8 cellular contexts compared by ENCODE assay signal in the genomic region with DNA sequence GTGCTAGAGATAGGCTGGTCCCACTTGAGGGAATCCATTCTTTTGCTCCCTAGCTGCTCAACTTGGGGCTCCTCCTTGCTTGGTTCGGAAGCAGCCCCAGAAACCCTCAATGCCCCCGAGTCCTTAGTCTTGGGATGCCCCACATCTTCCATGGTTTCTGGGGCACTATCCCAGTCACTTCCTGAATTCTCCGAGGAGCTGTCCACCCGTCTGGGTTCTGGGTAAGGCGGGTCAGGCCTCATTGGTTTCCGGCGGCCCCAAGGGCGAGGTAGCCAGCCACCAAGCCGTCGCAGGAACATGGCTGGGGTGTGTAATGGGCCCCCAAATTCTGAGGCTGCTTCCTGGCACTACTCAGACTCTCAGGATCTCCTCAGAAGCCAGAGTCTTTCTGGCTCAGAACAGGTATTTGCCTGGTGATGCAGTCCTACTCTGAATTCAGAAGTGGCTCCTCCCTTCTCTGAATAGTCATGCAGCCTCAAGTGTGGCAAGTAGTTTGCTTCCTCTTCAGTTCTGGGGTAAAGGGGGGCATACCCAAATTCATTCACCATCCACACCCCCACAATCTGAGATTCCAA.
DNase-seq lines count a peak whose midpoint lies in the region; ATAC-seq lines count a peak whose summit lies in the region.

No MANE protein-coding gene starts in this region.

- H3K9me3 ChIP-seq in HUES6 (ENCODE audit: control insufficient read depth, insufficient read depth, low read depth, low read length): no peaks in the 10 kb centered on the region

- peaks cover 78% of the 10 kb centered on the region for H3K4me1 Mint-ChIP-seq in activated naive CD8-positive, alpha-beta T cell treated with anti-CD3 and anti-CD28 coated beads, Interleukin-2, amount 50 U/mL, for 24 hours
- peaks cover 83% of the 10 kb centered on the region for H3K4me1 Mint-ChIP-seq in stimulated activated effector memory CD8-positive, alpha-beta T cell treated with anti-CD3 and anti-CD28 coated beads, Interleukin-12 subunit alpha, Interleukin-12 subunit beta, amount 100 ng/mL, for 72 hours

- peaks cover 21% of the 10 kb centered on the region for H3K4me1 ChIP-seq in HUES6 (ENCODE audit: control insufficient read depth, insufficient read depth, low read length)

- no peaks in the 10 kb centered on the region for H3K9me3 Mint-ChIP-seq in activated naive CD8-positive, alpha-beta T cell treated with anti-CD3 and anti-CD28 coated beads, Interleukin-2, amount 50 U/mL, for 24 hours
- no peaks in the 10 kb centered on the region for H3K9me3 Mint-ChIP-seq in stimulated activated effector memory CD8-positive, alpha-beta T cell treated with anti-CD3 and anti-CD28 coated beads, Interleukin-12 subunit alpha, Interleukin-12 subunit beta, amount 100 ng/mL, for 72 hours

- peaks cover 52% of the 10 kb centered on the region for H3K36me3 Mint-ChIP-seq in activated naive CD8-positive, alpha-beta T cell treated with anti-CD3 and anti-CD28 coated beads, Interleukin-2, amount 50 U/mL, for 24 hours (ENCODE audit: low read depth)
- H3K36me3 Mint-ChIP-seq in stimulated activated effector memory CD8-positive, alpha-beta T cell treated with anti-CD3 and anti-CD28 coated beads, Interleukin-12 subunit alpha, Interleukin-12 subunit beta, amount 100 ng/mL, for 72 hours: peaks cover 97% of the 10 kb centered on the region

- ATAC-seq in activated naive CD8-positive, alpha-beta T cell treated with anti-CD3 and anti-CD28 coated beads, Interleukin-2, amount 50 U/mL, for 24 hours: peak; percentile 41
- peak; percentile 65 for ATAC-seq in stimulated activated effector memory CD8-positive, alpha-beta T cell treated with anti-CD3 and anti-CD28 coated beads, Interleukin-12 subunit alpha, Interleukin-12 subunit beta, amount 100 ng/mL, for 72 hours
- no peak for ATAC-seq in HG03045 (IDR thresholded peaks at IDR 0.05; ENCODE audit: unreplicated experiment)
- no peak for ATAC-seq in HG03457 (IDR thresholded peaks at IDR 0.05; ENCODE audit: unreplicated experiment)

- no peaks in the 10 kb centered on the region for H3K27me3 Mint-ChIP-seq in activated naive CD8-positive, alpha-beta T cell treated with anti-CD3 and anti-CD28 coated beads, Interleukin-2, amount 50 U/mL, for 24 hours

- peak overlapping the region; percentile 93 for H3K4me3 Mint-ChIP-seq in activated naive CD8-positive, alpha-beta T cell treated with anti-CD3 and anti-CD28 coated beads, Interleukin-2, amount 50 U/mL, for 24 hours
- peak overlapping the region; percentile 95 for H3K4me3 Mint-ChIP-seq in stimulated activated effector memory CD8-positive, alpha-beta T cell treated with anti-CD3 and anti-CD28 coated beads, Interleukin-12 subunit alpha, Interleukin-12 subunit beta, amount 100 ng/mL, for 72 hours

- peak overlapping the region; percentile 99 for H3K9ac ChIP-seq in HUES6 (ENCODE audit: low read length)

- peaks cover 34% of the 10 kb centered on the region for H3K36me3 ChIP-seq in HUES6 (ENCODE audit: control insufficient read depth, insufficient read depth, low read length)

- H3K4me3 ChIP-seq in HUES6 (ENCODE audit: low read depth, low read length): peak overlapping the region; percentile 97
- H3K4me3 ChIP-seq in iPS-11a (ENCODE audit: low read depth, low read length): peak overlapping the region; percentile 78

- H3K27ac ChIP-seq in HUES6 (ENCODE audit: low read depth, low read length): peak overlapping the region; percentile 82

- H3K27ac Mint-ChIP-seq in activated naive CD8-positive, alpha-beta T cell treated with anti-CD3 and anti-CD28 coated beads, Interleukin-2, amount 50 U/mL, for 24 hours: peak overlapping the region; percentile 87
- peak overlapping the region; percentile 94 for H3K27ac Mint-ChIP-seq in stimulated activated effector memory CD8-positive, alpha-beta T cell treated with anti-CD3 and anti-CD28 coated beads, Interleukin-12 subunit alpha, Interleukin-12 subunit beta, amount 100 ng/mL, for 72 hours

- H3K27me3 ChIP-seq in HUES6 (ENCODE audit: control insufficient read depth, insufficient read depth, low read length): no peaks in the 10 kb centered on the region

- DNase-seq in AML-193 (lab: John Stamatoyannopoulos, UW): peak; percentile 49 to 53
- no peak for DNase-seq in activated naive CD8-positive, alpha-beta T cell treated with anti-CD3 and anti-CD28 coated beads, Interleukin-2, amount 50 U/mL, for 24 hours
- peak in 1 of 2 donors; percentile 57 for DNase-seq in stimulated activated effector memory CD8-positive, alpha-beta T cell treated with anti-CD3 and anti-CD28 coated beads, Interleukin-12 subunit alpha, Interleukin-12 subunit beta, amount 100 ng/mL, for 72 hours (ENCODE audit: low spot score in 2 of 2)
- DNase-seq in effector CD8-positive, alpha-beta T cell (lab: John Stamatoyannopoulos, UW): no peak

Comparison
In these comparisons a context has a peak if more than half of its experiments do, and no peak if none do; other contexts are left out.
1. DNase-seq: peak in AML-193 (2 of 2); none in activated naive CD8-positive, alpha-beta T cell treated with anti-CD3 and anti-CD28 coated beads, Interleukin-2, amount 50 U/mL, for 24 hours (single experiment) and effector CD8-positive, alpha-beta T cell (single experiment).
2. ATAC-seq: peak in activated naive CD8-positive, alpha-beta T cell treated with anti-CD3 and anti-CD28 coated beads, Interleukin-2, amount 50 U/mL, for 24 hours (single experiment) and stimulated activated effector memory CD8-positive, alpha-beta T cell treated with anti-CD3 and anti-CD28 coated beads, Interleukin-12 subunit alpha, Interleukin-12 subunit beta, amount 100 ng/mL, for 72 hours (single experiment); none in HG03045 (single experiment) and HG03457 (single experiment).